In genomic region chr4:113584407-113585150, GRCh38 we compare ENCODE assay signal across 11 cellular contexts.
DNase-seq lines count a peak whose midpoint lies in the region; ATAC-seq and TF ChIP-seq lines count a peak whose summit lies in the region.
"Had no signal": no experiment of that assay in that cellular context is flagged by ENCODE, and none has a peak within 500 bp of the region (broad histone marks: within the 10 kb centered on the region; RNA-seq: fewer than 3 reads in every experiment).

No MANE protein-coding gene starts in this region.

- no peak overlapping the region for H3K9ac ChIP-seq in BLaER1

- H3K4me3 ChIP-seq in BLaER1 (no peak overlapping the region), mesodermal cell (ENCODE audit: extremely low read depth, insufficient read depth, low read length, poor library complexity, severe bottlenecking) (no peak overlapping the region), HAP-1 (no peak overlapping the region)

- H3K9me3 ChIP-seq in BLaER1 = no peaks in the 10 kb centered on the region
- no peaks in the 10 kb centered on the region for H3K9me3 ChIP-seq in mesodermal cell (ENCODE audit: control insufficient read depth, low read length)
- no peaks in the 10 kb centered on the region for H3K9me3 ChIP-seq in HAP-1

- H3K4me1 ChIP-seq in BLaER1 = peaks cover 27% of the 10 kb centered on the region
- H3K4me1 ChIP-seq in mesodermal cell (ENCODE audit: control insufficient read depth, insufficient read depth, low read length, poor library complexity, severe bottlenecking) = peaks cover 12% of the 10 kb centered on the region
- H3K4me1 ChIP-seq in HAP-1 = peaks cover 30% of the 10 kb centered on the region

- H3K4me2 ChIP-seq in BLaER1 = peak overlapping the region; percentile 31

- ATAC-seq in GM21447 (IDR thresholded peaks at IDR 0.05; ENCODE audit: unreplicated experiment) = no peak
- no peak for ATAC-seq in GM21515 (IDR thresholded peaks at IDR 0.05; ENCODE audit: unreplicated experiment)
- ATAC-seq: effector memory CD8-positive, alpha-beta T cell had no signal

- H3K36me3 Mint-ChIP-seq in chondrocyte (ENCODE audit: low read depth) = no peaks in the 10 kb centered on the region

- no peaks in the 10 kb centered on the region for H3K27me3 ChIP-seq in BLaER1
- H3K27me3 ChIP-seq in HAP-1 (ENCODE audit: low read depth) = no peaks in the 10 kb centered on the region

- H3K36me3 ChIP-seq in BLaER1 (peaks cover 37% of the 10 kb centered on the region), mesodermal cell (ENCODE audit: control insufficient read depth, insufficient read depth, low read length) (no peaks in the 10 kb centered on the region), HAP-1 (replicated peaks) (no peaks in the 10 kb centered on the region)

- 19 to 78% methylated on average over 1 to 3 of the region's 4 CpGs for whole genome bisulfite sequencing in mesodermal cell (ENCODE audit: insufficient coverage in 2 of 2), 2 experiments

- peaks cover 81% of the 10 kb centered on the region for H3K4me1 Mint-ChIP-seq in chondrocyte (ENCODE audit: low read depth)

- in situ Hi-C loops in HAP-1 (cut with MboI; ENCODE audit: low sequenced_read_pairs) = no loop called here

- H3K27ac Mint-ChIP-seq in chondrocyte (ENCODE audit: unreplicated experiment) = peak overlapping the region; percentile 93
- H3K27ac Mint-ChIP-seq: activated CD4-positive, alpha-beta T cell treated with anti-CD3 and anti-CD28 coated beads, Interleukin-2, amount 10 ng/mL, durations not matched to agents 24 days and 14 days; effector memory CD8-positive, alpha-beta T cell had no signal

- TF ChIP-seq CTCF in chondrocyte (IDR thresholded peaks at IDR 0.05) = no peak

- H3K27ac ChIP-seq in BLaER1 (peak overlapping the region; percentile 62), mesodermal cell (ENCODE audit: low read depth, low read length, severe bottlenecking) (peak overlapping the region; percentile 83)

- DNase-seq in LHCN-M2 (ENCODE audit: low read depth) (peak; percentile 87), chondrocyte (ENCODE audit: low spot score) (no peak), HAP-1 (ENCODE audit: low spot score in 2 of 2) (no peak)
- no peak for DNase-seq in stimulated activated CD4-positive, alpha-beta T cell treated with anti-CD3 and anti-CD28 coated beads, Interleukin-12 subunit alpha, Interleukin-12 subunit beta, amount 100 ng/mL, for 4 hours
- DNase-seq: activated CD4-positive, alpha-beta T cell treated with anti-CD3 and anti-CD28 coated beads, Interleukin-2, amount 10 ng/mL, durations not matched to agents 24 days and 14 days; effector memory CD8-positive, alpha-beta T cell; NCI-H1436 had no signal

- H3K9me3 Mint-ChIP-seq in chondrocyte (ENCODE audit: low read depth) = peaks cover 5% of the 10 kb centered on the region
- H3K9me3 Mint-ChIP-seq: effector memory CD8-positive, alpha-beta T cell had no signal

- no peak overlapping the region for H3K4me3 Mint-ChIP-seq in chondrocyte (ENCODE audit: unreplicated experiment)
- H3K4me3 Mint-ChIP-seq: activated CD4-positive, alpha-beta T cell treated with anti-CD3 and anti-CD28 coated beads, Interleukin-2, amount 10 ng/mL, durations not matched to agents 24 days and 14 days; effector memory CD8-positive, alpha-beta T cell had no signal

- H4K20me1 ChIP-seq in BLaER1 = no peaks in the 10 kb centered on the region

- H3K27me3 Mint-ChIP-seq in chondrocyte (ENCODE audit: low read depth) = no peaks in the 10 kb centered on the region
- H3K27me3 Mint-ChIP-seq: activated CD4-positive, alpha-beta T cell treated with anti-CD3 and anti-CD28 coated beads, Interleukin-2, amount 10 ng/mL, durations not matched to agents 24 days and 14 days; effector memory CD8-positive, alpha-beta T cell had no signal
